ENCODE assay signal across 8 cellular contexts in the genomic region with DNA sequence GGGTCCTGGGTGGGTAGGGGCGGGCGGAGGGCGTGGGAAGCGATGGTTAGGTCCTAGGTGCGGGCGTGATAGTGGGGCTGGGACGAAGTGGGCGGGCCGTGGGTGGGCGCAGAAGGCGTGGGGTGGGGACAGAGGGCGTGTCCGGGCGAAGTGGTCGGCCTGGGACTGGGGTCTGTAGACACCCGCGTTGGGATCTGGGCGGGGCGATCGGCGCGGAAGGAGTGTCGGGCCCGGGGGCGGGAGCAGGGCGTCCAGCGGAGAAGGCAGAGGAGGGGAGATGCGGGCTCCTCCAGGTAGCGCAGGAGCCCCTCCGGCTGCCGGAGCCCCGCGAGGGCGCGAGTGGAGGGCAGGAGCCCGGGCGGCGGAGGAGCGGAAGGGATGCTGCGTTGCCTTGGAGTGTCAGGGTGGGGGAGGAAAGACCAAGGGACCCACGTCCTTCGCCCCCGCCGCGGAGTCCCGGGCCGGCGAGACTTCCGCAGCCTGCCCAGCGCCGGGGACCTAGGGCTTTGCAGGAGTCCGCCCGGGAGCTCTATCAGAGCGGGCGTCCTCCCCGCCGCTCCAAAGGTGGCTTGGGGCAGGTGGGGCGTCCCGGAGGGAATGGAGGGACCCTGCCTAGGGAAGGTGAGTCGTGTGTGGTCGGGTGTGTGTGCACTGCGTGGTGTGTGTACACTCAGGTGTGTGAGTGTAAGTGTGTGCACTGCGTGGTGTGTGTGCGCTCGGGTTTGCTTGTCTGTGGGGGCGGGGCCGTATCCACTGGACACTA. TPM values are rescaled to one million over a fixed set of nuclear protein-coding genes. Genes with fewer than 3 reads are reported as not detected.
DNase-seq lines count a peak whose midpoint lies in the region; ATAC-seq, FAIRE-seq and TF ChIP-seq lines count a peak whose summit lies in the region.

No MANE protein-coding gene starts in this region.

- peak overlapping the region; percentile 45 for H3K4me3 ChIP-seq in parathyroid adenoma (ENCODE audit: low read depth, low read length)

- no peaks in the 10 kb centered on the region for H3K36me3 ChIP-seq in parathyroid adenoma (ENCODE audit: control insufficient read depth, insufficient read depth, low read length)

- TF ChIP-seq CTCF in parathyroid adenoma (IDR thresholded peaks at IDR 0.05), result no peak

- H3K79me2 ChIP-seq in parathyroid adenoma, result no peaks in the 10 kb centered on the region

- ATAC-seq in GM18505 (IDR thresholded peaks at IDR 0.05; ENCODE audit: unreplicated experiment) (peak; percentile 50), HG02884 (IDR thresholded peaks at IDR 0.05; ENCODE audit: unreplicated experiment) (peak; percentile 53)

- no peak overlapping the region for H3K9ac ChIP-seq in parathyroid adenoma

- peak overlapping the region; percentile 6 for H3K27ac ChIP-seq in parathyroid adenoma

- H3K27me3 ChIP-seq in parathyroid adenoma (ENCODE audit: control insufficient read depth, insufficient read depth, low read length), result no peaks in the 10 kb centered on the region

- no peak for FAIRE-seq in frontal cortex (lab: Jason Lieb, UNC)

- TF ChIP-seq POLR2A in GM18505 (IDR thresholded peaks at IDR 0.05; ENCODE audit: borderline replicate concordance, extremely low read depth, insufficient read depth, insufficient read length), result no peak

- H3K4me1 ChIP-seq in parathyroid adenoma, result peaks cover 2% of the 10 kb centered on the region

- H3K9me3 ChIP-seq in parathyroid adenoma (ENCODE audit: control insufficient read depth, low read length), result no peaks in the 10 kb centered on the region

- H2AFZ ChIP-seq in parathyroid adenoma, result peak overlapping the region; percentile 78

- peak overlapping the region; percentile 63 for H3K4me2 ChIP-seq in parathyroid adenoma (ENCODE audit: low read length)

- DNase-seq in AML-193 (lab: John Stamatoyannopoulos, UW) (peak; percentile 38 to 61), NCI-H1694 treated with DMSO at 0.1 percent for 48 hours (lab: John Stamatoyannopoulos, UW) (peak; percentile 78), frontal cortex (ENCODE audit: low spot score in 2 of 2) (peak; percentile 3 to 41), epidermal melanocyte (ENCODE audit: insufficient read length, low spot score) (no peak)
- peak; percentile 88 for DNase-seq in activated CD8-positive, alpha-beta memory T cell treated with anti-CD3 and anti-CD28 coated beads for 24 hours

RNA-seq across cellular contexts. Expression of gene PRSS38, which starts 27.0 kb away (rescaled TPM):
- total RNA-seq in frontal cortex, result not detected

RNA-seq across cellular contexts. Expression of gene SNAP47, which starts 53.2 kb away (rescaled TPM):
- total RNA-seq in frontal cortex, result 70.5 TPM

RNA-seq across cellular contexts. Expression of gene JMJD4, which starts 53.4 kb away (rescaled TPM):
- total RNA-seq in frontal cortex, result 15.9 TPM
